In the genomic region with DNA sequence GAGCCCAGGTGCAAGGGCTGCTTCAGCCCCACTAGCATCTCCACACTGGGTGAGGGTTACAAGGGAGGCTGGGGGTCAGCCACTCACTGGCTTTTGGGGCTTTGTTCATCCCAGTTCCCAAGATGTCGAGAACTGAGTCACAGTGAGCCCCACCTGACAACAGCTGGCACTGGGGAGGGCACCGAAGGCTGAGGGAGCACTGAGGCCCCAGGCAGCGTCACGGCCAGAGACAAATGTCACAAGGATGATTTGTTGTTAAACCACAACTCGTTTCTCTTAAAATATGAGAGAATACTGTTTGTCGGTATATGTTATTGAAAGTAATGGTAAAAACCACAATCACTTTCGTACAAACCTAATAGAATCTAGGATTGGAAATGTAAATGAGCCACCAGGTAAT, we compare ENCODE assay signal across 14 cellular contexts.
DNase-seq lines count a peak whose midpoint lies in the region; ATAC-seq and TF ChIP-seq lines count a peak whose summit lies in the region.
"Had no signal": no experiment of that assay in that cellular context is flagged by ENCODE, and none has a peak within 500 bp of the region (broad histone marks: within the 10 kb centered on the region; RNA-seq: fewer than 3 reads in every experiment).

No MANE protein-coding gene starts in this region.

- dilution Hi-C loops in mammary epithelial cell (cut with HindIII; ENCODE audit: low sequenced_read_pairs), result no loop called here

- no peak overlapping the region for H3K4me3 ChIP-seq in mammary epithelial cell (replicated peaks in 1 of 3; ENCODE audit: insufficient read depth in 1 of 3, low read depth in 2 of 3, low read length in 3 of 3)
- H3K4me3 ChIP-seq: prostate gland had no signal

- H3K4me1 ChIP-seq in mammary epithelial cell (ENCODE audit: insufficient read depth, low read length), result no peaks in the 10 kb centered on the region
- H3K4me1 ChIP-seq: prostate gland had no signal

- H3K79me2 ChIP-seq in mammary epithelial cell (ENCODE audit: insufficient read depth, low read length), result no peaks in the 10 kb centered on the region

- no peak overlapping the region for H3K27ac ChIP-seq in mammary epithelial cell (ENCODE audit: insufficient read depth, low read depth, low read length)
- H3K27ac ChIP-seq: prostate gland had no signal

- H3K4me2 ChIP-seq in mammary epithelial cell (ENCODE audit: insufficient read depth, low read depth, low read length), result no peak overlapping the region

- peaks cover 77% of the 10 kb centered on the region for H3K4me1 Mint-ChIP-seq in activated CD4-positive, alpha-beta T cell treated with anti-CD3 and anti-CD28 coated beads, Interleukin-2, amount 10 ng/mL, durations not matched to agents 24 days and 14 days
- peaks cover 97% of the 10 kb centered on the region for H3K4me1 Mint-ChIP-seq in activated T-cell treated with anti-CD3 and anti-CD28 coated beads, Interleukin-2, amount 50 U/mL, for 24 hours (ENCODE audit: low read depth)

- H2AFZ ChIP-seq in mammary epithelial cell (ENCODE audit: low read depth, low read length), result no peak overlapping the region

- 47% methylated on average over 7 of the region's 7 CpGs for WGBS in mammary epithelial cell (ENCODE audit: low coverage, missing lambda C conversion rate)

- ATAC-seq in HG02943 (IDR thresholded peaks at IDR 0.05; ENCODE audit: low read depth, unreplicated experiment), result peak; percentile 38
- ATAC-seq: HCT116 had no signal

- no peak for TF ChIP-seq CTCF in mammary epithelial cell (conservative IDR thresholded peaks at IDR 0.05 in 1 of 2, IDR thresholded peaks at IDR 0.05 in 1 of 2; ENCODE audit: extremely low read depth in 1 of 2, insufficient read depth in 1 of 2, low read depth in 1 of 2, low read length in 2 of 2)
- no peak for TF ChIP-seq CTCF in GM20000 (IDR thresholded peaks at IDR 0.05; ENCODE audit: extremely low read depth, missing control alignments)

- H3K9me3 Mint-ChIP-seq in activated CD4-positive, alpha-beta T cell treated with anti-CD3 and anti-CD28 coated beads, Interleukin-2, amount 10 ng/mL, durations not matched to agents 24 days and 14 days, result no peaks in the 10 kb centered on the region
- H3K9me3 Mint-ChIP-seq in activated T-cell treated with anti-CD3 and anti-CD28 coated beads, Interleukin-2, amount 50 U/mL, for 24 hours, result no peaks in the 10 kb centered on the region

- intact Hi-C loops in activated CD4-positive, alpha-beta T cell treated with anti-CD3 and anti-CD28 coated beads, Interleukin-2, amount 10 ng/mL, durations not matched to agents 24 days and 14 days (cut with micrococcal nuclease), result loop anchor here (2.0 kb wide), 1 partner anchor 35 kb away; no protein-coding TSS in a partner anchor
- intact Hi-C loops in mammary epithelial cell (cut with micrococcal nuclease), result no loop called here

- H3K9ac ChIP-seq in mammary epithelial cell (ENCODE audit: insufficient read depth, low read length), result no peak overlapping the region

- in situ Hi-C loops in mammary epithelial cell (cut with MboI; ENCODE audit: low sequenced_read_pairs in 2 of 2), result no loop called here

- H3K36me3 Mint-ChIP-seq in activated CD4-positive, alpha-beta T cell treated with anti-CD3 and anti-CD28 coated beads, Interleukin-2, amount 10 ng/mL, durations not matched to agents 24 days and 14 days (ENCODE audit: low read depth), result peaks cover 51% of the 10 kb centered on the region
- peaks cover 72% of the 10 kb centered on the region for H3K36me3 Mint-ChIP-seq in activated T-cell treated with anti-CD3 and anti-CD28 coated beads, Interleukin-2, amount 50 U/mL, for 24 hours (ENCODE audit: low read depth)

- H3K9me3 ChIP-seq in mammary epithelial cell (replicated peaks; ENCODE audit: insufficient read depth, low read length), result peaks cover 19% of the 10 kb centered on the region
- H3K9me3 ChIP-seq: prostate gland had no signal

- BruUV-seq in mammary epithelial cell (replicated peaks; lab: Mats Ljungman, UMichigan), result no TSS peak

- DNase-seq in activated CD4-positive, alpha-beta T cell treated with anti-CD3 and anti-CD28 coated beads, Interleukin-2, amount 10 ng/mL, durations not matched to agents 24 days and 14 days, result no peak
- DNase-seq in activated CD4-positive, alpha-beta T cell treated with anti-CD3 and anti-CD28 coated beads, Interleukin-2, amount 50 U/mL, for 1 hour, result no peak
- peak; percentile 76 for DNase-seq in activated T-cell treated with anti-CD3 and anti-CD28 coated beads, Interleukin-2, amount 50 U/mL, for 24 hours
- peak; percentile 66 for DNase-seq in stimulated activated CD8-positive, alpha-beta memory T cell treated with anti-CD3 and anti-CD28 coated beads, Interleukin-4, amount 100 ng/mL, for 48 hours
- DNase-seq in mammary epithelial cell (no peak), GM20000 (ENCODE audit: low spot score) (no peak), A172 (ENCODE audit: low spot score) (no peak)
- DNase-seq: amygdala, GF-D8, Karpas-422, NCI-H69 had no signal

- H4K20me1 ChIP-seq in mammary epithelial cell (ENCODE audit: insufficient read depth, low read length), result no peaks in the 10 kb centered on the region

- H3K27ac Mint-ChIP-seq in activated CD4-positive, alpha-beta T cell treated with anti-CD3 and anti-CD28 coated beads, Interleukin-2, amount 10 ng/mL, durations not matched to agents 24 days and 14 days, result peak overlapping the region; percentile 96
- peak overlapping the region; percentile 98 for H3K27ac Mint-ChIP-seq in activated T-cell treated with anti-CD3 and anti-CD28 coated beads, Interleukin-2, amount 50 U/mL, for 24 hours

- H3K27me3 ChIP-seq in mammary epithelial cell (ENCODE audit: insufficient read depth, low read length), result no peaks in the 10 kb centered on the region

- CTCF ChIA-PET in mammary epithelial cell (lab: Charles Lee; ENCODE audit: low non-redundant PET), result no interaction called here

- H3K4me3 Mint-ChIP-seq in activated CD4-positive, alpha-beta T cell treated with anti-CD3 and anti-CD28 coated beads, Interleukin-2, amount 10 ng/mL, durations not matched to agents 24 days and 14 days, result peak overlapping the region; percentile 78
- H3K4me3 Mint-ChIP-seq in activated T-cell treated with anti-CD3 and anti-CD28 coated beads, Interleukin-2, amount 50 U/mL, for 24 hours, result peak overlapping the region; percentile 70

- no peaks in the 10 kb centered on the region for H3K27me3 Mint-ChIP-seq in activated CD4-positive, alpha-beta T cell treated with anti-CD3 and anti-CD28 coated beads, Interleukin-2, amount 10 ng/mL, durations not matched to agents 24 days and 14 days
- no peaks in the 10 kb centered on the region for H3K27me3 Mint-ChIP-seq in activated T-cell treated with anti-CD3 and anti-CD28 coated beads, Interleukin-2, amount 50 U/mL, for 24 hours

- H3K36me3 ChIP-seq in mammary epithelial cell (ENCODE audit: insufficient read depth, low read length), result no peaks in the 10 kb centered on the region
- H3K36me3 ChIP-seq: prostate gland had no signal

Comparison
In these comparisons a context has a peak if more than half of its experiments do, and no peak if none do; other contexts are left out.
1. DNase-seq: peak in activated T-cell treated with anti-CD3 and anti-CD28 coated beads, Interleukin-2, amount 50 U/mL, for 24 hours (single experiment) and stimulated activated CD8-positive, alpha-beta memory T cell treated with anti-CD3 and anti-CD28 coated beads, Interleukin-4, amount 100 ng/mL, for 48 hours (single experiment); none in activated CD4-positive, alpha-beta T cell treated with anti-CD3 and anti-CD28 coated beads, Interleukin-2, amount 10 ng/mL, durations not matched to agents 24 days and 14 days (single experiment), activated CD4-positive, alpha-beta T cell treated with anti-CD3 and anti-CD28 coated beads, Interleukin-2, amount 50 U/mL, for 1 hour (single experiment), mammary epithelial cell (single experiment), GM20000 (single experiment) and A172 (single experiment).